ENCODE assay signal across 15 cellular contexts in genomic region chr17:77644181-77644972, GRCh38.
DNase-seq lines count a peak whose midpoint lies in the region; ATAC-seq, FAIRE-seq and TF ChIP-seq lines count a peak whose summit lies in the region.
"Had no signal": no experiment of that assay in that cellular context is flagged by ENCODE, and none has a peak within 500 bp of the region (broad histone marks: within the 10 kb centered on the region; RNA-seq: fewer than 3 reads in every experiment).

No MANE protein-coding gene starts in this region.

- H3K4ac ChIP-seq in mesendoderm (ENCODE audit: low read depth, low read length), result no peak overlapping the region

- no peak overlapping the region for H3K4me3 ChIP-seq in WERI-Rb-1 (ENCODE audit: low read depth, low read length)
- no peak overlapping the region for H3K4me3 ChIP-seq in mesendoderm (ENCODE audit: low read length)
- H3K4me3 ChIP-seq: cardiac muscle cell, lower lobe of right lung, neural progenitor cell had no signal

- no peaks in the 10 kb centered on the region for H3K27me3 ChIP-seq in WERI-Rb-1 (ENCODE audit: insufficient read depth, low read depth, severe bottlenecking)
- no peaks in the 10 kb centered on the region for H3K27me3 ChIP-seq in mesendoderm (ENCODE audit: insufficient read depth, low read length, poor library complexity)
- H3K27me3 ChIP-seq: cardiac muscle cell, gastrocnemius medialis, neural progenitor cell had no signal

- H2BK120ac ChIP-seq in mesendoderm (ENCODE audit: low read depth, low read length), result no peak overlapping the region

- H3K36me3 ChIP-seq in WERI-Rb-1, result no peaks in the 10 kb centered on the region
- H3K36me3 ChIP-seq in mesendoderm (ENCODE audit: control insufficient read depth, insufficient read depth, low read length), result no peaks in the 10 kb centered on the region
- H3K36me3 ChIP-seq: cardiac muscle cell, gastrocnemius medialis, lower lobe of right lung, neural progenitor cell had no signal

- no CpG with 5 or more reads among the region's 13 CpGs for WGBS in mesendoderm (ENCODE audit: extremely low coverage, insufficient coverage, low lambda C conversion rate)

- no peak overlapping the region for H4K5ac ChIP-seq in mesendoderm (ENCODE audit: low read length)

- H4K8ac ChIP-seq in mesendoderm (ENCODE audit: low read depth, low read length), result no peak overlapping the region

- peak; percentile 52 for DNase-seq in NCI-H2171 treated with DMSO at 0.1 percent for 48 hours (lab: John Stamatoyannopoulos, UW)
- no peak for DNase-seq in NCI-H2171 (lab: John Stamatoyannopoulos, UW)
- no peak for DNase-seq in HTR-8/SVneo (ENCODE audit: insufficient read length, low spot score)
- peak; percentile 55 for DNase-seq in WERI-Rb-1
- DNase-seq in mesendoderm, result no peak
- no peak for DNase-seq in OCI-M1 (lab: John Stamatoyannopoulos, UW)
- DNase-seq in midbrain (lab: John Stamatoyannopoulos, UW), result no peak
- DNase-seq: GDM1, lower lobe of right lung had no signal

- peaks cover 6% of the 10 kb centered on the region for H3K9me3 ChIP-seq in WERI-Rb-1 (ENCODE audit: severe bottlenecking)
- H3K9me3 ChIP-seq: gastrocnemius medialis, lower lobe of right lung had no signal

- no peaks in the 10 kb centered on the region for H3K79me2 ChIP-seq in mesendoderm (ENCODE audit: control insufficient read depth, insufficient read depth, low read length)

- no peak overlapping the region for H2BK15ac ChIP-seq in mesendoderm (replicated peaks; ENCODE audit: low read depth)

- FAIRE-seq in HTR-8/SVneo (lab: Jason Lieb, UNC), result peak; percentile 4
- FAIRE-seq: GM19239 had no signal

- H3K23ac ChIP-seq in mesendoderm (ENCODE audit: low read length), result peak overlapping the region; percentile 24

- peak overlapping the region; percentile 52 for H3K27ac ChIP-seq in WERI-Rb-1
- H3K27ac ChIP-seq in mesendoderm (ENCODE audit: low read depth, low read length), result no peak overlapping the region
- H3K27ac ChIP-seq: cardiac muscle cell, lower lobe of right lung, neural progenitor cell had no signal

- peaks cover 2% of the 10 kb centered on the region for H3K4me1 ChIP-seq in mesendoderm (ENCODE audit: control insufficient read depth, low read depth, low read length)
- H3K4me1 ChIP-seq: lower lobe of right lung had no signal

- H3K18ac ChIP-seq in mesendoderm (ENCODE audit: low read length), result no peak overlapping the region

- no peak for TF ChIP-seq CTCF in WERI-Rb-1 (IDR thresholded peaks at IDR 0.05; ENCODE audit: low read depth, low read length)

- ATAC-seq in HG03439 (IDR thresholded peaks at IDR 0.05; ENCODE audit: unreplicated experiment), result no peak
- ATAC-seq: sciatic nerve had no signal

- no peak overlapping the region for H3K56ac ChIP-seq in mesendoderm (ENCODE audit: low read length)

- H2BK5ac ChIP-seq in mesendoderm (ENCODE audit: low read length), result no peak overlapping the region

- no peak overlapping the region for H2AK5ac ChIP-seq in mesendoderm (ENCODE audit: low read length)

- no peak overlapping the region for H3K4me2 ChIP-seq in mesendoderm (ENCODE audit: low read length)

- no peaks in the 10 kb centered on the region for H3K79me1 ChIP-seq in mesendoderm (ENCODE audit: low read length)

- H3K9ac ChIP-seq in mesendoderm (ENCODE audit: low read length), result no peak overlapping the region
- H3K9ac ChIP-seq: neural progenitor cell had no signal

Comparison
In these comparisons a context has a peak if more than half of its experiments do, and no peak if none do; other contexts are left out.
1. DNase-seq: peak in NCI-H2171 treated with DMSO at 0.1 percent for 48 hours (single experiment) and WERI-Rb-1 (single experiment); none in NCI-H2171 (single experiment), HTR-8/SVneo (single experiment), mesendoderm (single experiment), OCI-M1 (single experiment) and midbrain (single experiment).